ENCODE assay signal across 12 cellular contexts in genomic region chr1:204924013-204924759, GRCh38. TPM values are rescaled to one million over a fixed set of nuclear protein-coding genes. Genes with fewer than 3 reads are reported as not detected.
A peak's percentile ranks its signal among the peaks of the same experiment; 100 is the strongest.
DNase-seq lines count a peak whose midpoint lies in the region; ATAC-seq and TF ChIP-seq lines count a peak whose summit lies in the region.
"Had no signal": no experiment of that assay in that cellular context is flagged by ENCODE, and none has a peak within 500 bp of the region (broad histone marks: within the 10 kb centered on the region; RNA-seq: fewer than 3 reads in every experiment).

No MANE protein-coding gene starts in this region.

- peaks cover 2% of the 10 kb centered on the region for H4K20me1 ChIP-seq in neural cell (ENCODE audit: insufficient read depth)

- no peak for TF ChIP-seq EP300 in neural cell (conservative IDR thresholded peaks at IDR 0.05; ENCODE audit: poor library complexity, severe bottlenecking)

- H3K36me3 Mint-ChIP-seq in HFFc6 (ENCODE audit: low read depth), result no peaks in the 10 kb centered on the region
- H3K36me3 Mint-ChIP-seq: activated naive CD8-positive, alpha-beta T cell had no signal

- H3K4me3 ChIP-seq in neural cell (ENCODE audit: low read length) (peak overlapping the region; percentile 5), thyroid gland (replicated peaks in 1 of 3) (no peak overlapping the region)
- H3K4me3 ChIP-seq: SJSA1 had no signal

- no peaks in the 10 kb centered on the region for H3K79me2 ChIP-seq in neural cell (replicated peaks; ENCODE audit: insufficient read depth, low read length)

- DNase-seq in EL, result peak; percentile 74
- DNase-seq in NCI-H1694 (lab: John Stamatoyannopoulos, UW), result peak; percentile 48
- DNase-seq in cerebellum (ENCODE audit: low spot score), result peak; percentile 76
- DNase-seq in HFFc6, result no peak
- no peak for DNase-seq in thyroid gland
- DNase-seq in left lobe of liver (ENCODE audit: low spot score), result no peak
- DNase-seq: activated CD4-positive, alpha-beta memory T cell treated with anti-CD3 and anti-CD28 coated beads, Interleukin-2, amount 10 ng/mL, durations not matched to agents 7 days and 5 days had no signal

- TF ChIP-seq POLR2A in thyroid gland (IDR thresholded peaks at IDR 0.05), result no peak

- no peaks in the 10 kb centered on the region for H3K4me1 ChIP-seq in thyroid gland
- H3K4me1 ChIP-seq: SJSA1 had no signal

- H3K27ac ChIP-seq in neural cell (ENCODE audit: low read length) (peak overlapping the region; percentile 18), thyroid gland (no peak overlapping the region)
- H3K27ac ChIP-seq: SJSA1 had no signal

- H2AFZ ChIP-seq in neural cell (ENCODE audit: low read depth, low read length), result no peak overlapping the region

- no peak overlapping the region for H3K4me3 Mint-ChIP-seq in HFFc6
- H3K4me3 Mint-ChIP-seq: activated CD4-positive, alpha-beta memory T cell treated with anti-CD3 and anti-CD28 coated beads, Interleukin-2, amount 10 ng/mL, durations not matched to agents 7 days and 5 days; activated naive CD8-positive, alpha-beta T cell; neural crest cell had no signal

- H3K36me3 ChIP-seq in neural cell (ENCODE audit: insufficient read depth, low read length) (no peaks in the 10 kb centered on the region), thyroid gland (no peaks in the 10 kb centered on the region)
- H3K36me3 ChIP-seq: SJSA1 had no signal

- peaks cover 16% of the 10 kb centered on the region for H3K27me3 Mint-ChIP-seq in HFFc6 (ENCODE audit: insufficient read depth)

- H3K27me3 ChIP-seq in neural cell (ENCODE audit: insufficient read depth, low read depth, low read length), result no peaks in the 10 kb centered on the region
- H3K27me3 ChIP-seq in thyroid gland, result no peaks in the 10 kb centered on the region
- H3K27me3 ChIP-seq: SJSA1 had no signal

- no peaks in the 10 kb centered on the region for H3K9me2 ChIP-seq in neural cell (ENCODE audit: insufficient read depth, low read length)

- no peak overlapping the region for H3K27ac Mint-ChIP-seq in HFFc6
- H3K27ac Mint-ChIP-seq: activated CD4-positive, alpha-beta memory T cell treated with anti-CD3 and anti-CD28 coated beads, Interleukin-2, amount 10 ng/mL, durations not matched to agents 7 days and 5 days; activated naive CD8-positive, alpha-beta T cell had no signal

- H3K9me3 ChIP-seq in neural cell (ENCODE audit: low read length), result no peaks in the 10 kb centered on the region
- H3K9me3 ChIP-seq in thyroid gland, result no peaks in the 10 kb centered on the region
- H3K9me3 ChIP-seq: SJSA1 had no signal

- 54 to 56% methylated on average over 5 of the region's 5 CpGs for WGBS in thyroid gland, 2 donors

- intact Hi-C loops in thyroid gland (cut with DNase I), result no loop called here

- H3K4me2 ChIP-seq in neural cell (ENCODE audit: low read length), result no peak overlapping the region

- ATAC-seq in left lobe of liver (no peak), GM19351 (IDR thresholded peaks at IDR 0.05; ENCODE audit: unreplicated experiment) (no peak)

- no peak for TF ChIP-seq CTCF in neural cell (IDR thresholded peaks at IDR 0.05; ENCODE audit: poor library complexity, severe bottlenecking)
- TF ChIP-seq CTCF in HFFc6 (IDR thresholded peaks at IDR 0.05), result no peak
- TF ChIP-seq CTCF in thyroid gland (IDR thresholded peaks at IDR 0.05), result no peak

- TF ChIP-seq RAD21 in neural cell (conservative IDR thresholded peaks at IDR 0.05), result no peak

- H3K9ac ChIP-seq in neural cell (ENCODE audit: low read length), result no peak overlapping the region

- H3K9me3 Mint-ChIP-seq in HFFc6, result no peaks in the 10 kb centered on the region
- H3K9me3 Mint-ChIP-seq: activated CD4-positive, alpha-beta memory T cell treated with anti-CD3 and anti-CD28 coated beads, Interleukin-2, amount 10 ng/mL, durations not matched to agents 7 days and 5 days; neural crest cell had no signal

- H3K4me1 Mint-ChIP-seq in HFFc6 (ENCODE audit: low read depth), result peaks cover 6% of the 10 kb centered on the region
- H3K4me1 Mint-ChIP-seq: activated CD4-positive, alpha-beta memory T cell treated with anti-CD3 and anti-CD28 coated beads, Interleukin-2, amount 10 ng/mL, durations not matched to agents 7 days and 5 days had no signal

- no peaks in the 10 kb centered on the region for H3F3A ChIP-seq in neural cell (ENCODE audit: insufficient read depth, low read length, poor library complexity, severe bottlenecking)

TF ChIP-seq in neural cell, 6 proteins besides CTCF, POLR2A, EP300 and RAD21:
- TF ChIP-seq POLR2AphosphoS5 (IDR thresholded peaks at IDR 0.05), result no peak
- no peak for TF ChIP-seq SMC3 (conservative IDR thresholded peaks at IDR 0.05; ENCODE audit: poor library complexity)
- no peak for TF ChIP-seq EZH2 (IDR thresholded peaks at IDR 0.05; ENCODE audit: borderline replicate concordance, insufficient read depth, low read length, poor library complexity, severe bottlenecking)
- no peak for TF ChIP-seq MXI1 (conservative IDR thresholded peaks at IDR 0.05; ENCODE audit: poor library complexity, severe bottlenecking)
- no peak for TF ChIP-seq TAF1 (IDR thresholded peaks at IDR 0.05; ENCODE audit: low read depth)
- no peak for TF ChIP-seq REST (IDR thresholded peaks at IDR 0.05; ENCODE audit: borderline replicate concordance)
TF ChIP-seq in neural cell: peak in this region for 0.

RNA-seq across cellular contexts. Expression of gene NFASC, which starts 53.5 kb away (rescaled TPM):
- total RNA-seq in cerebellum, result 61.4 TPM
- polyA plus RNA-seq in neural cell, result 23.9 and 34.1 TPM in 2 replicates
- polyA minus RNA-seq in neural cell, result 99.3 and 114 TPM in 2 replicates
- 10 to 100 TPM in 3 of 6 experiments, 1 to 10 TPM in 3; 4.7 to 11.7 (median 9.9) TPM for total RNA-seq in HFFc6 (2021; fragmentation: NEBNext Ultra II Directional; extraction: Animal tissue kit (Norgen Biotek cat#: 25700))
- 1 to 10 TPM; 3.6 to 9.4 (median 3.9) TPM for total RNA-seq in thyroid gland
- total RNA-seq in left lobe of liver, result 2.7 TPM

Comparison
In these comparisons a context has a peak if more than half of its experiments do, and no peak if none do; other contexts are left out.
1. DNase-seq: peak in EL (single experiment), NCI-H1694 (single experiment) and cerebellum (single experiment); none in HFFc6 (single experiment), thyroid gland (0 of 2) and left lobe of liver (single experiment).